8 cellular contexts compared by ENCODE assay signal in the genomic region with DNA sequence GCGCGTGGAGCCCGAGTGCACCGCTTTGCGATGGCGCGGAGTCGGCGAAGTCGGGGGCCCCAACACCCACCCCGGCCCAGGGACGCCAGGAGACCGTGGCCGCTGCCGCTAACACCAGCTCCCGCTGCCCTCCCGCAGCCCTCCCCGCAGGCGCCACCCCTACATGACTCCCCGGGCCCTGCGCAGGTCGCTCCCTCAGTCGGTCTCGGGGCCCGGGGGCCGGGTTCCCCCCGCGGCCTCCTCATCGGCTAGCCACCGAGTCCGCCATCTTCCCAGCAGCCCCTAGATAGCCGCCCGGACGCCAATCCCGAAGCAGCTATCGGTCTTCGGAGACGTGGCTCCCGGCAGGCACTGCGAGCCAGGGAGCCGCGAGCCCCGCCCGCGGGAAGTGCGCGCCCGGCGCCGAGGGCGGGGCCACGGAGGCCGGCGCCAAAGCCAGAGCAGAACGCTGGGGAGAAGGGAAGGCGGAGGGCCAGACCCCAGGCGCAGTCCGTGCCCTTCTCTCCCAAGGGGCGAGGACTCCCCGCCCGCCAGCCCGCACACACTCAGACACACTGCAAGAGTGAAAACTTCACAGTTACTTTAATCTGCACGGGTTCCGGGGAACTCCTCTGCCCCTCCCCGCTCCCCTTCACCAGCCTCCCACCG. TPM values are rescaled to one million over a fixed set of nuclear protein-coding genes. Genes with fewer than 3 reads are reported as not detected.
DNase-seq lines count a peak whose midpoint lies in the region; ATAC-seq, FAIRE-seq and TF ChIP-seq lines count a peak whose summit lies in the region.

A gene with protein sequence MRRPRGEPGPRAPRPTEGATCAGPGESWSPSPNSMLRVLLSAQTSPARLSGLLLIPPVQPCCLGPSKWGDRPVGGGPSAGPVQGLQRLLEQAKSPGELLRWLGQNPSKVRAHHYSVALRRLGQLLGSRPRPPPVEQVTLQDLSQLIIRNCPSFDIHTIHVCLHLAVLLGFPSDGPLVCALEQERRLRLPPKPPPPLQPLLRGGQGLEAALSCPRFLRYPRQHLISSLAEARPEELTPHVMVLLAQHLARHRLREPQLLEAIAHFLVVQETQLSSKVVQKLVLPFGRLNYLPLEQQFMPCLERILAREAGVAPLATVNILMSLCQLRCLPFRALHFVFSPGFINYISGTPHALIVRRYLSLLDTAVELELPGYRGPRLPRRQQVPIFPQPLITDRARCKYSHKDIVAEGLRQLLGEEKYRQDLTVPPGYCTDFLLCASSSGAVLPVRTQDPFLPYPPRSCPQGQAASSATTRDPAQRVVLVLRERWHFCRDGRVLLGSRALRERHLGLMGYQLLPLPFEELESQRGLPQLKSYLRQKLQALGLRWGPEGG (minus strand): TSS at position 288 of the 648 bp plus-strand sequence. CDS start 43 bp downstream, at position 245.

- no peaks in the 10 kb centered on the region for H3K27me3 ChIP-seq in MG63

- peaks cover 53% of the 10 kb centered on the region for H3K4me1 Mint-ChIP-seq in nephron progenitor cell
- H3K4me1 Mint-ChIP-seq in stimulated activated naive CD8-positive, alpha-beta T cell treated with anti-CD3 and anti-CD28 coated beads, Interleukin-15, amount 100 ng/mL, for 72 hours: peaks cover 65% of the 10 kb centered on the region

- DNase-seq in EL (peak; percentile 89), H54 (ENCODE audit: insufficient read length, low spot score) (peak; percentile 94), MG63 (peak; percentile 87), SHP77 treated with DMSO at 0.1 percent for 48 hours (lab: John Stamatoyannopoulos, UW) (peak; percentile 69), fibroblast of the aortic adventitia (ENCODE audit: low read depth) (peak; percentile 84), nephron progenitor cell (peak; percentile 87)
- DNase-seq in activated effector memory CD4-positive, alpha-beta T cell treated with Interleukin-2 at 50 U/mL for 16 hours: peak; percentile 82
- peak; percentile 86 to 89 for DNase-seq in stimulated activated naive CD8-positive, alpha-beta T cell treated with anti-CD3 and anti-CD28 coated beads, Interleukin-15, amount 100 ng/mL, for 72 hours

- no peaks in the 10 kb centered on the region for H3K27me3 Mint-ChIP-seq in nephron progenitor cell (ENCODE audit: low read depth, poor library complexity)
- H3K27me3 Mint-ChIP-seq in stimulated activated naive CD8-positive, alpha-beta T cell treated with anti-CD3 and anti-CD28 coated beads, Interleukin-15, amount 100 ng/mL, for 72 hours: peaks cover 13% of the 10 kb centered on the region

- H3K4me3 ChIP-seq in MG63 (peak within 1 kb of the TSS; percentile 89), fibroblast of the aortic adventitia (ENCODE audit: low read depth, low read length) (peak within 1 kb of the TSS; percentile 84)

- peak; percentile 85 for ATAC-seq in stimulated activated naive CD8-positive, alpha-beta T cell treated with anti-CD3 and anti-CD28 coated beads, Interleukin-15, amount 100 ng/mL, for 72 hours

- TF ChIP-seq CTCF in fibroblast of the aortic adventitia (IDR thresholded peaks at IDR 0.05; ENCODE audit: insufficient read depth, low read length) (no peak), nephron progenitor cell (IDR thresholded peaks at IDR 0.05) (no peak)

- peak within 1 kb of the TSS; percentile 89 for H3K4me3 Mint-ChIP-seq in nephron progenitor cell
- peak within 1 kb of the TSS; percentile 96 to 99 for H3K4me3 Mint-ChIP-seq in stimulated activated naive CD8-positive, alpha-beta T cell treated with anti-CD3 and anti-CD28 coated beads, Interleukin-15, amount 100 ng/mL, for 72 hours

- peaks cover 6% of the 10 kb centered on the region for H3K36me3 Mint-ChIP-seq in nephron progenitor cell (ENCODE audit: low read depth)

- FAIRE-seq in H54 (lab: Jason Lieb, UNC): no peak

- no peaks in the 10 kb centered on the region for H3K9me3 ChIP-seq in MG63

- H3K36me3 ChIP-seq in MG63: peaks cover 11% of the 10 kb centered on the region

- no peaks in the 10 kb centered on the region for H3K9me3 Mint-ChIP-seq in nephron progenitor cell
- no peaks in the 10 kb centered on the region for H3K9me3 Mint-ChIP-seq in stimulated activated naive CD8-positive, alpha-beta T cell treated with anti-CD3 and anti-CD28 coated beads, Interleukin-15, amount 100 ng/mL, for 72 hours

- H3K27ac Mint-ChIP-seq in nephron progenitor cell: peak within 1 kb of the TSS; percentile 86
- peak within 1 kb of the TSS; percentile 95 to 97 for H3K27ac Mint-ChIP-seq in stimulated activated naive CD8-positive, alpha-beta T cell treated with anti-CD3 and anti-CD28 coated beads, Interleukin-15, amount 100 ng/mL, for 72 hours

- TF ChIP-seq POLR2A in H54 (IDR thresholded peaks at IDR 0.05; ENCODE audit: low read depth, low read length): peak; percentile 87

RNA-seq across cellular contexts. Expression of the gene that starts here (rescaled TPM):
- 47.5 and 71.5 TPM in 2 replicates for total RNA-seq in MG63 (2014; rRNA removed; shearing (Covaris generic); ENCODE audit: low replicate concordance)
- total RNA-seq in fibroblast of the aortic adventitia (ENCODE audit: low replicate concordance): 62.7 and 86.0 TPM in 2 replicates

Comparison
In these comparisons a context has a peak if more than half of its experiments do, and no peak if none do; other contexts are left out.
1. Peak in every context shown above with its lines: DNase-seq, ATAC-seq and H3K4me3 ChIP-seq.